ENCODE assay signal across 19 cellular contexts in genomic region chr4:5895287-5895686, GRCh38. TPM values are rescaled to one million over a fixed set of nuclear protein-coding genes. Genes with fewer than 3 reads are reported as not detected.
DNase-seq lines count a peak whose midpoint lies in the region; ATAC-seq and TF ChIP-seq lines count a peak whose summit lies in the region.
"Had no signal": no experiment of that assay in that cellular context is flagged by ENCODE, and none has a peak within 500 bp of the region (broad histone marks: within the 10 kb centered on the region; RNA-seq: fewer than 3 reads in every experiment).

No MANE protein-coding gene starts in this region.

- no peaks in the 10 kb centered on the region for H3K36me3 Mint-ChIP-seq in neural crest cell (ENCODE audit: low read depth)

- TF ChIP-seq CTCF in fibroblast of pulmonary artery (IDR thresholded peaks at IDR 0.05; ENCODE audit: low read length, missing control alignments) (no peak), neural crest cell (conservative IDR thresholded peaks at IDR 0.05) (no peak), transverse colon (IDR thresholded peaks at IDR 0.05) (no peak), upper lobe of left lung (IDR thresholded peaks at IDR 0.05) (no peak)

- peaks cover 26% of the 10 kb centered on the region for H4K20me1 ChIP-seq in BLaER1

- intact Hi-C loops in transverse colon (cut with DNase I; ENCODE audit: low total_unique reads) = no loop called here

- H3K9ac ChIP-seq in BLaER1 = no peak overlapping the region; the same call in 1 of the 2 replicates

- TF ChIP-seq EP300 in transverse colon (IDR thresholded peaks at IDR 0.05; ENCODE audit: low read depth) (no peak), upper lobe of left lung (IDR thresholded peaks at IDR 0.05) (no peak)

- no peak for ATAC-seq in upper lobe of left lung (ENCODE audit: low FRiP score in 2 of 2)
- ATAC-seq: Right ventricle myocardium inferior had no signal

- in situ Hi-C loops in transverse colon (cut with MboI; ENCODE audit: low pct_ligation_motif_present in 1 of 4, low pct_unique_long_range_greater_than_20kb in 1 of 4, low sequenced_read_pairs in 3 of 4) = no loop called here

- peak overlapping the region; percentile 99 for H3K4me2 ChIP-seq in BLaER1

- H3K4me1 Mint-ChIP-seq in neural crest cell = peaks cover 22% of the 10 kb centered on the region

- H3K4me1 ChIP-seq in BLaER1 (peaks cover 94% of the 10 kb centered on the region), transverse colon (peaks cover 0 to 3% (median 0%) of the 10 kb centered on the region in 4 donors), upper lobe of left lung (peaks cover 6 to 22% (median 10%) of the 10 kb centered on the region in 4 donors)

- no peaks in the 10 kb centered on the region for H3K36me3 ChIP-seq in BLaER1
- no peaks in the 10 kb centered on the region for H3K36me3 ChIP-seq in transverse colon
- H3K36me3 ChIP-seq in upper lobe of left lung = no peaks in the 10 kb centered on the region
- H3K36me3 ChIP-seq: Peyer's patch had no signal

- no peaks in the 10 kb centered on the region for H3K9me3 Mint-ChIP-seq in neural crest cell

- TF ChIP-seq POLR2A in transverse colon (IDR thresholded peaks at IDR 0.05) = no peak
- TF ChIP-seq POLR2A in upper lobe of left lung (IDR thresholded peaks at IDR 0.05) = no peak

- H3K4me3 Mint-ChIP-seq in neural crest cell = peak overlapping the region; percentile 73
- H3K4me3 Mint-ChIP-seq: CD4-positive, alpha-beta T cell had no signal

- H3K9me3 ChIP-seq in BLaER1 (peaks cover 9% of the 10 kb centered on the region; the same call in 1 of the 2 replicates), transverse colon (no peaks in the 10 kb centered on the region), upper lobe of left lung (peaks cover 0 to 4% (median 0%) of the 10 kb centered on the region in 4 donors)
- H3K9me3 ChIP-seq: Peyer's patch had no signal

- H3K4me3 ChIP-seq in BLaER1 (no peak overlapping the region), fibroblast of pulmonary artery (replicated peaks; ENCODE audit: low read depth, low read length) (no peak overlapping the region), transverse colon (no peak overlapping the region), upper lobe of left lung (no peak overlapping the region)
- H3K4me3 ChIP-seq: Peyer's patch had no signal

- H3K27ac ChIP-seq in BLaER1 (no peak overlapping the region), transverse colon (no peak overlapping the region), upper lobe of left lung (no peak overlapping the region)
- H3K27ac ChIP-seq: Peyer's patch had no signal

- H3K27ac Mint-ChIP-seq in neural crest cell (ENCODE audit: unreplicated experiment) = no peak overlapping the region
- H3K27ac Mint-ChIP-seq: CD4-positive, alpha-beta T cell had no signal

- peaks cover 23% of the 10 kb centered on the region for H3K27me3 ChIP-seq in BLaER1
- peaks cover 77% of the 10 kb centered on the region for H3K27me3 ChIP-seq in transverse colon
- peaks cover 0 to 36% (median 18%) of the 10 kb centered on the region in 4 donors for H3K27me3 ChIP-seq in upper lobe of left lung

- peaks cover 91% of the 10 kb centered on the region for H3K27me3 Mint-ChIP-seq in neural crest cell (ENCODE audit: low read depth)

- 0 to 71% methylated on average over 1 to 4 of the region's 4 CpGs for WGBS in transverse colon (ENCODE audit: low coverage in 1 of 2), 2 donors
- WGBS in upper lobe of left lung, 2 donors = 57 to 64% methylated on average over 4 of the region's 4 CpGs

- DNase-seq in GF-D8 (lab: John Stamatoyannopoulos, UW) (peak; percentile 6), fibroblast of pulmonary artery (ENCODE audit: low read depth) (peak; percentile 61), neural crest cell (ENCODE audit: low read depth, low spot score) (no peak), hepatic stellate cell (ENCODE audit: low spot score) (no peak), transverse colon (no peak), upper lobe of left lung (no peak)
- DNase-seq: CD4-positive, alpha-beta T cell; DMS53; EL; MV-4-11; NCI-H1417; NCI-H187 treated with DMSO at 0.1 percent for 48 hours; NCI-H345; NCI-H526; NK-92 treated with Interleukin-12 subunit alpha and Interleukin-12 subunit beta, amount 100 ng/mL, for 24 hours; Peyer's patch; SW 1271 had no signal

RNA-seq across cellular contexts. Expression of gene CRMP1, which starts 2.4 kb away (rescaled TPM):
- total RNA-seq in neural crest cell (245 and 251 TPM in 2 replicates), transverse colon (1 to 10 TPM in 2 of 4 donors, under 1 TPM in 1, not detected in 1; 0.55 to 3.0 (median 2.1) TPM), upper lobe of left lung (1 to 10 TPM in 5 of 6 donors, under 1 TPM in 1; 0.89 to 5.7 (median 2.0) TPM)
- total RNA-seq: CD4-positive, alpha-beta T cell had no signal

Comparison
In these comparisons a context has a peak if more than half of its experiments do, and no peak if none do; other contexts are left out.
1. DNase-seq: peak in GF-D8 (single experiment) and fibroblast of pulmonary artery (single experiment); none in neural crest cell (single experiment), hepatic stellate cell (single experiment), transverse colon (single experiment) and upper lobe of left lung (0 of 2).
2. RNA of gene CRMP1, which starts 2.4 kb away (total RNA-seq): 245 to 251 TPM in neural crest cell; 0.89 to 5.7 TPM in upper lobe of left lung and 0.55 to 3.0 TPM in transverse colon; every median in the first group is over 10 times any median in the second.